ENCODE assay signal across 1 cellular context in the genomic region with DNA sequence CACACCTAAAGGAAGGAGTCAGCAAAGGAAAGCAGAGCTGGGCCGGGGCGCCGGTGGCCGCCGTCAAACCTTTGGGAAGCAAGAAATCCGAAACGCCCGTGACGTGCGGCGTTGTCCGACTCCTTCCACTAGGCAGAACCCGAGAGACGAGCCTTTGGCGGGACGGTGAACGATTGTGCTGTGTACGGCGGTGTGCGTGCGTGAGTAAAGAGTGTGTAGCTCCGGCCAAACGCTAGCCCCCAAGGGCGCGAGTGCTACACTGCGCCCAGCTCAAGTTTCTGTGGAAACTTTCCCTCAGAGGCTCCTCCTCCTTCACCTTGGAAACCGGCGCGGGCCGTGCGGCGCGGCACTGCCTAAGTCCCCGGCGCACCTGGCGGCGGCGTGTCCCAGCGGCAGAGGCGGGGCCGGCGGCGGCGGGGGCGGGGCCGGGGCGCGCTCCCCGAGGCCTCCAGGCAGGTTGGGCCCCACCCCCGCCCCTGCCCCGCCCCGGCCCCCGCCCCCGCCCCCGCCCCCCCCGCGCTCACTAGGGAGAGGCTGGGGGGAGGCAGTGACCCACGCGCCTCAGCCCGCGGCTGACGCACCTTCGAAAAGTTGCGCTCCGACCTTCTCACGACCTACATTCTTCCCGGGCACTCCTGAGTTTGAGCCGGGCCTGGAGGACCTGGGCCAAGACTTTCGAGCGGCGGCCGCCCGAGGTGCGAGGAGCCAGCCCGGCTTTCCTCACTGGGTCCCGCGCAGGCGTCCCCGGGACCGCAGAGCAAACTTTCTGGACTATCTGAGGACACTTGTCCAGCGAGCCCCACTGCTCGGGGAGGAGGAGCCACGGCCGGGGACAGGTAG.
TF ChIP-seq lines count a peak whose summit lies in the region.

A gene (plus strand): TSS at position 547 of the 840 bp plus-strand sequence. CDS start 157,084 bp downstream, outside the sequence.

TF ChIP-seq in IMR-90, 13 proteins besides CTCF, POLR2A, EP300 and RAD21:
- TF ChIP-seq BHLHE40 (IDR thresholded peaks at IDR 0.05; ENCODE audit: low read depth, low read length) (no peak), MAZ (IDR thresholded peaks at IDR 0.05; ENCODE audit: borderline replicate concordance, low read depth, low read length) (0 out of 2 replicates have a peak, but pooled peaks have one; percentile 25)
